1 cellular context compared by ENCODE assay signal in genomic region chr15:69126054-69126469, GRCh38.
TF ChIP-seq lines count a peak whose summit lies in the region.

No MANE protein-coding gene starts in this region.

TF ChIP-seq in HepG2, 621 proteins besides CTCF, POLR2A, EP300 and RAD21 (continued from another document and continues in another):
- TF ChIP-seq, protein P1, sequence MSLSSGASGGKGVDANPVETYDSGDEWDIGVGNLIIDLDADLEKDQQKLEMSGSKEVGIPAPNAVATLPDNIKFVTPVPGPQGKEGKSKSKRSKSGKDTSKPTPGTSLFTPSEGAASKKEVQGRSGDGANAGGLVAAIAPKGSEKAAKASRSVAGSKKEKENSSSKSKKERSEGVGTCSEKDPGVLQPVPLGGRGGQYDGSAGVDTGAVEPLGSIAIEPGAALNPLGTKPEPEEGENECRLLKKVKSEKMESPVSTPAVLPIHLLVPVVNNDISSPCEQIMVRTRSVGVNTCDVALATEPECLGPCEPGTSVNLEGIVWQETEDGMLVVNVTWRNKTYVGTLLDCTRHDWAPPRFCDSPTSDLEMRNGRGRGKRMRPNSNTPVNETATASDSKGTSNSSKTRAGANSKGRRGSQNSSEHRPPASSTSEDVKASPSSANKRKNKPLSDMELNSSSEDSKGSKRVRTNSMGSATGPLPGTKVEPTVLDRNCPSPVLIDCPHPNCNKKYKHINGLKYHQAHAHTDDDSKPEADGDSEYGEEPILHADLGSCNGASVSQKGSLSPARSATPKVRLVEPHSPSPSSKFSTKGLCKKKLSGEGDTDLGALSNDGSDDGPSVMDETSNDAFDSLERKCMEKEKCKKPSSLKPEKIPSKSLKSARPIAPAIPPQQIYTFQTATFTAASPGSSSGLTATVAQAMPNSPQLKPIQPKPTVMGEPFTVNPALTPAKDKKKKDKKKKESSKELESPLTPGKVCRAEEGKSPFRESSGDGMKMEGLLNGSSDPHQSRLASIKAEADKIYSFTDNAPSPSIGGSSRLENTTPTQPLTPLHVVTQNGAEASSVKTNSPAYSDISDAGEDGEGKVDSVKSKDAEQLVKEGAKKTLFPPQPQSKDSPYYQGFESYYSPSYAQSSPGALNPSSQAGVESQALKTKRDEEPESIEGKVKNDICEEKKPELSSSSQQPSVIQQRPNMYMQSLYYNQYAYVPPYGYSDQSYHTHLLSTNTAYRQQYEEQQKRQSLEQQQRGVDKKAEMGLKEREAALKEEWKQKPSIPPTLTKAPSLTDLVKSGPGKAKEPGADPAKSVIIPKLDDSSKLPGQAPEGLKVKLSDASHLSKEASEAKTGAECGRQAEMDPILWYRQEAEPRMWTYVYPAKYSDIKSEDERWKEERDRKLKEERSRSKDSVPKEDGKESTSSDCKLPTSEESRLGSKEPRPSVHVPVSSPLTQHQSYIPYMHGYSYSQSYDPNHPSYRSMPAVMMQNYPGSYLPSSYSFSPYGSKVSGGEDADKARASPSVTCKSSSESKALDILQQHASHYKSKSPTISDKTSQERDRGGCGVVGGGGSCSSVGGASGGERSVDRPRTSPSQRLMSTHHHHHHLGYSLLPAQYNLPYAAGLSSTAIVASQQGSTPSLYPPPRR (CRISPR knock-in tag; IDR thresholded peaks at IDR 0.05; ENCODE audit: borderline replicate concordance) = peak; percentile 78; the same call in 1 of the 2 replicates
- TF ChIP-seq PHF21A (CRISPR knock-in tag; IDR thresholded peaks at IDR 0.05) (peak; percentile 81), MAX (IDR thresholded peaks at IDR 0.05) (0 out of 2 replicates have a peak, but pooled peaks have one; percentile 51), ZMAT3 (CRISPR knock-in tag; conservative IDR thresholded peaks at IDR 0.05) (0 out of 2 replicates have a peak, but pooled peaks have one; percentile 43), CEBPG (CRISPR knock-in tag; IDR thresholded peaks at IDR 0.05) (peak; percentile 95), KDM3A (CRISPR knock-in tag; IDR thresholded peaks at IDR 0.05; ENCODE audit: low read depth) (0 out of 2 replicates have a peak, but pooled peaks have one; percentile 51), MIER2 (CRISPR knock-in tag; IDR thresholded peaks at IDR 0.05) (0 out of 2 replicates have a peak, but pooled peaks have one; percentile 37), DPF2 (CRISPR knock-in tag; IDR thresholded peaks at IDR 0.05; ENCODE audit: borderline replicate concordance, low read depth) (peak; percentile 17; the same call in 1 of the 2 replicates), TARDBP (CRISPR knock-in tag; IDR thresholded peaks at IDR 0.05) (peak; percentile 55; the same call in 1 of the 2 replicates), ZNF205 (CRISPR knock-in tag; IDR thresholded peaks at IDR 0.05) (0 out of 2 replicates have a peak, but pooled peaks have one; percentile 24), EHMT2 (IDR thresholded peaks at IDR 0.05; ENCODE audit: borderline replicate concordance, low read depth, low read length) (0 out of 2 replicates have a peak, but pooled peaks have one; percentile 13), NR2F2 (IDR thresholded peaks at IDR 0.05; ENCODE audit: borderline replicate concordance, low read depth) (peak; percentile 41; the same call in 1 of the 2 replicates), ZNF564 (CRISPR knock-in tag; IDR thresholded peaks at IDR 0.05) (no peak), SOX5 (CRISPR knock-in tag; IDR thresholded peaks at IDR 0.05; ENCODE audit: borderline replicate concordance) (peak; percentile 92), RBM22 (optimal IDR thresholded peaks at IDR 0.05; ENCODE audit: low read length) (no peak), MLX (CRISPR knock-in tag; IDR thresholded peaks at IDR 0.05) (peak; percentile 55), ZNF383 (CRISPR knock-in tag; IDR thresholded peaks at IDR 0.05; ENCODE audit: borderline replicate concordance) (no peak), SMAD3 (CRISPR knock-in tag; IDR thresholded peaks at IDR 0.05) (peak; percentile 87), ZNF329 (CRISPR knock-in tag; IDR thresholded peaks at IDR 0.05; ENCODE audit: low read depth) (no peak), ZBTB21 (CRISPR knock-in tag; IDR thresholded peaks at IDR 0.05) (peak; percentile 61), NCOA2 (CRISPR knock-in tag; IDR thresholded peaks at IDR 0.05) (peak; percentile 94), HOMEZ (CRISPR knock-in tag; IDR thresholded peaks at IDR 0.05; ENCODE audit: low read depth) (peak; percentile 70; the same call in 1 of the 2 replicates), SP140L (CRISPR knock-in tag; IDR thresholded peaks at IDR 0.05; ENCODE audit: borderline replicate concordance) (0 out of 2 replicates have a peak, but pooled peaks have one; percentile 52), ETV5 (CRISPR knock-in tag; IDR thresholded peaks at IDR 0.05; ENCODE audit: borderline replicate concordance) (peak; percentile 74; the same call in 1 of the 2 replicates), SKI (IDR thresholded peaks at IDR 0.05; ENCODE audit: partially characterized antibody) (peak; percentile 98), RCOR2 (CRISPR knock-in tag; IDR thresholded peaks at IDR 0.05) (peak; percentile 63; the same call in 1 of the 2 replicates), GFI1 (CRISPR knock-in tag; IDR thresholded peaks at IDR 0.05; ENCODE audit: borderline replicate concordance) (peak; percentile 94), LCORL (IDR thresholded peaks at IDR 0.05) (no peak), LCORL (CRISPR knock-in tag; IDR thresholded peaks at IDR 0.05) (peak; percentile 60; the same call in 1 of the 2 replicates), HMG20B (CRISPR knock-in tag; conservative IDR thresholded peaks at IDR 0.05) (peak; percentile 86), ELF3 (CRISPR knock-in tag; IDR thresholded peaks at IDR 0.05) (peak; percentile 97)
- TF ChIP-seq, protein P2, sequence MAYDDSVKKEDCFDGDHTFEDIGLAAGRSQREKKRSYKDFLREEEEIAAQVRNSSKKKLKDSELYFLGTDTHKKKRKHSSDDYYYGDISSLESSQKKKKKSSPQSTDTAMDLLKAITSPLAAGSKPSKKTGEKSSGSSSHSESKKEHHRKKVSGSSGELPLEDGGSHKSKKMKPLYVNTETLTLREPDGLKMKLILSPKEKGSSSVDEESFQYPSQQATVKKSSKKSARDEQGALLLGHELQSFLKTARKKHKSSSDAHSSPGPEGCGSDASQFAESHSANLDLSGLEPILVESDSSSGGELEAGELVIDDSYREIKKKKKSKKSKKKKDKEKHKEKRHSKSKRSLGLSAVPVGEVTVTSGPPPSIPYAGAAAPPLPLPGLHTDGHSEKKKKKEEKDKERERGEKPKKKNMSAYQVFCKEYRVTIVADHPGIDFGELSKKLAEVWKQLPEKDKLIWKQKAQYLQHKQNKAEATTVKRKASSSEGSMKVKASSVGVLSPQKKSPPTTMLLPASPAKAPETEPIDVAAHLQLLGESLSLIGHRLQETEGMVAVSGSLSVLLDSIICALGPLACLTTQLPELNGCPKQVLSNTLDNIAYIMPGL (CRISPR knock-in tag; IDR thresholded peaks at IDR 0.05; ENCODE audit: borderline replicate concordance in 1 of 2, low read depth in 1 of 2) = peak in 1 of 2 experiments; percentile 43; a peak in 1 of 4 replicates
- TF ChIP-seq, protein P3, sequence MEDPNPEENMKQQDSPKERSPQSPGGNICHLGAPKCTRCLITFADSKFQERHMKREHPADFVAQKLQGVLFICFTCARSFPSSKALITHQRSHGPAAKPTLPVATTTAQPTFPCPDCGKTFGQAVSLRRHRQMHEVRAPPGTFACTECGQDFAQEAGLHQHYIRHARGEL (CRISPR knock-in tag; IDR thresholded peaks at IDR 0.05) = no peak
- TF ChIP-seq, protein P4, sequence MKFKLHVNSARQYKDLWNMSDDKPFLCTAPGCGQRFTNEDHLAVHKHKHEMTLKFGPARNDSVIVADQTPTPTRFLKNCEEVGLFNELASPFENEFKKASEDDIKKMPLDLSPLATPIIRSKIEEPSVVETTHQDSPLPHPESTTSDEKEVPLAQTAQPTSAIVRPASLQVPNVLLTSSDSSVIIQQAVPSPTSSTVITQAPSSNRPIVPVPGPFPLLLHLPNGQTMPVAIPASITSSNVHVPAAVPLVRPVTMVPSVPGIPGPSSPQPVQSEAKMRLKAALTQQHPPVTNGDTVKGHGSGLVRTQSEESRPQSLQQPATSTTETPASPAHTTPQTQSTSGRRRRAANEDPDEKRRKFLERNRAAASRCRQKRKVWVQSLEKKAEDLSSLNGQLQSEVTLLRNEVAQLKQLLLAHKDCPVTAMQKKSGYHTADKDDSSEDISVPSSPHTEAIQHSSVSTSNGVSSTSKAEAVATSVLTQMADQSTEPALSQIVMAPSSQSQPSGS (CRISPR knock-in tag; IDR thresholded peaks at IDR 0.05) = peak; percentile 62; the same call in 1 of the 2 replicates
- TF ChIP-seq, protein P5, sequence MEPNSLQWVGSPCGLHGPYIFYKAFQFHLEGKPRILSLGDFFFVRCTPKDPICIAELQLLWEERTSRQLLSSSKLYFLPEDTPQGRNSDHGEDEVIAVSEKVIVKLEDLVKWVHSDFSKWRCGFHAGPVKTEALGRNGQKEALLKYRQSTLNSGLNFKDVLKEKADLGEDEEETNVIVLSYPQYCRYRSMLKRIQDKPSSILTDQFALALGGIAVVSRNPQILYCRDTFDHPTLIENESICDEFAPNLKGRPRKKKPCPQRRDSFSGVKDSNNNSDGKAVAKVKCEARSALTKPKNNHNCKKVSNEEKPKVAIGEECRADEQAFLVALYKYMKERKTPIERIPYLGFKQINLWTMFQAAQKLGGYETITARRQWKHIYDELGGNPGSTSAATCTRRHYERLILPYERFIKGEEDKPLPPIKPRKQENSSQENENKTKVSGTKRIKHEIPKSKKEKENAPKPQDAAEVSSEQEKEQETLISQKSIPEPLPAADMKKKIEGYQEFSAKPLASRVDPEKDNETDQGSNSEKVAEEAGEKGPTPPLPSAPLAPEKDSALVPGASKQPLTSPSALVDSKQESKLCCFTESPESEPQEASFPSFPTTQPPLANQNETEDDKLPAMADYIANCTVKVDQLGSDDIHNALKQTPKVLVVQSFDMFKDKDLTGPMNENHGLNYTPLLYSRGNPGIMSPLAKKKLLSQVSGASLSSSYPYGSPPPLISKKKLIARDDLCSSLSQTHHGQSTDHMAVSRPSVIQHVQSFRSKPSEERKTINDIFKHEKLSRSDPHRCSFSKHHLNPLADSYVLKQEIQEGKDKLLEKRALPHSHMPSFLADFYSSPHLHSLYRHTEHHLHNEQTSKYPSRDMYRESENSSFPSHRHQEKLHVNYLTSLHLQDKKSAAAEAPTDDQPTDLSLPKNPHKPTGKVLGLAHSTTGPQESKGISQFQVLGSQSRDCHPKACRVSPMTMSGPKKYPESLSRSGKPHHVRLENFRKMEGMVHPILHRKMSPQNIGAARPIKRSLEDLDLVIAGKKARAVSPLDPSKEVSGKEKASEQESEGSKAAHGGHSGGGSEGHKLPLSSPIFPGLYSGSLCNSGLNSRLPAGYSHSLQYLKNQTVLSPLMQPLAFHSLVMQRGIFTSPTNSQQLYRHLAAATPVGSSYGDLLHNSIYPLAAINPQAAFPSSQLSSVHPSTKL (CRISPR knock-in tag; IDR thresholded peaks at IDR 0.05) = peak; percentile 98
- TF ChIP-seq, protein P6, sequence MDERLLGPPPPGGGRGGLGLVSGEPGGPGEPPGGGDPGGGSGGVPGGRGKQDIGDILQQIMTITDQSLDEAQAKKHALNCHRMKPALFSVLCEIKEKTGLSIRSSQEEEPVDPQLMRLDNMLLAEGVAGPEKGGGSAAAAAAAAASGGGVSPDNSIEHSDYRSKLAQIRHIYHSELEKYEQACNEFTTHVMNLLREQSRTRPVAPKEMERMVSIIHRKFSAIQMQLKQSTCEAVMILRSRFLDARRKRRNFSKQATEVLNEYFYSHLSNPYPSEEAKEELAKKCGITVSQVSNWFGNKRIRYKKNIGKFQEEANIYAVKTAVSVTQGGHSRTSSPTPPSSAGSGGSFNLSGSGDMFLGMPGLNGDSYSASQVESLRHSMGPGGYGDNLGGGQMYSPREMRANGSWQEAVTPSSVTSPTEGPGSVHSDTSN (CRISPR knock-in tag; IDR thresholded peaks at IDR 0.05) = no peak
- TF ChIP-seq, protein P7, sequence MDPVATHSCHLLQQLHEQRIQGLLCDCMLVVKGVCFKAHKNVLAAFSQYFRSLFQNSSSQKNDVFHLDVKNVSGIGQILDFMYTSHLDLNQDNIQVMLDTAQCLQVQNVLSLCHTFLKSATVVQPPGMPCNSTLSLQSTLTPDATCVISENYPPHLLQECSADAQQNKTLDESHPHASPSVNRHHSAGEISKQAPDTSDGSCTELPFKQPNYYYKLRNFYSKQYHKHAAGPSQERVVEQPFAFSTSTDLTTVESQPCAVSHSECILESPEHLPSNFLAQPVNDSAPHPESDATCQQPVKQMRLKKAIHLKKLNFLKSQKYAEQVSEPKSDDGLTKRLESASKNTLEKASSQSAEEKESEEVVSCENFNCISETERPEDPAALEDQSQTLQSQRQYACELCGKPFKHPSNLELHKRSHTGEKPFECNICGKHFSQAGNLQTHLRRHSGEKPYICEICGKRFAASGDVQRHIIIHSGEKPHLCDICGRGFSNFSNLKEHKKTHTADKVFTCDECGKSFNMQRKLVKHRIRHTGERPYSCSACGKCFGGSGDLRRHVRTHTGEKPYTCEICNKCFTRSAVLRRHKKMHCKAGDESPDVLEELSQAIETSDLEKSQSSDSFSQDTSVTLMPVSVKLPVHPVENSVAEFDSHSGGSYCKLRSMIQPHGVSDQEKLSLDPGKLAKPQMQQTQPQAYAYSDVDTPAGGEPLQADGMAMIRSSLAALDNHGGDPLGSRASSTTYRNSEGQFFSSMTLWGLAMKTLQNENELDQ (CRISPR knock-in tag; IDR thresholded peaks at IDR 0.05; ENCODE audit: borderline replicate concordance) = no peak
- TF ChIP-seq, protein P8, sequence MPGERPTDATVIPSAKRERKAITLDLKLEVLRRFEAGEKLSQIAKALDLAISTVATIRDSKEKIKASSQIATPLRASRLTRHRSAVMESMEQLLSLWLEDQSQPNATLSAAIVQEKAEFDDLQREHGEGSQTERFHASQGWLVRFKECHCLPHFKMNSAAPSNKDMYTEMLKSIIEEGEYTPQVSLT (CRISPR knock-in tag; IDR thresholded peaks at IDR 0.05; ENCODE audit: borderline replicate concordance, low read depth) = no peak
- TF ChIP-seq, protein P9, sequence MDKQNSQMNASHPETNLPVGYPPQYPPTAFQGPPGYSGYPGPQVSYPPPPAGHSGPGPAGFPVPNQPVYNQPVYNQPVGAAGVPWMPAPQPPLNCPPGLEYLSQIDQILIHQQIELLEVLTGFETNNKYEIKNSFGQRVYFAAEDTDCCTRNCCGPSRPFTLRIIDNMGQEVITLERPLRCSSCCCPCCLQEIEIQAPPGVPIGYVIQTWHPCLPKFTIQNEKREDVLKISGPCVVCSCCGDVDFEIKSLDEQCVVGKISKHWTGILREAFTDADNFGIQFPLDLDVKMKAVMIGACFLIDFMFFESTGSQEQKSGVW (CRISPR knock-in tag; IDR thresholded peaks at IDR 0.05; ENCODE audit: borderline replicate concordance) = no peak
